In the genomic region with DNA sequence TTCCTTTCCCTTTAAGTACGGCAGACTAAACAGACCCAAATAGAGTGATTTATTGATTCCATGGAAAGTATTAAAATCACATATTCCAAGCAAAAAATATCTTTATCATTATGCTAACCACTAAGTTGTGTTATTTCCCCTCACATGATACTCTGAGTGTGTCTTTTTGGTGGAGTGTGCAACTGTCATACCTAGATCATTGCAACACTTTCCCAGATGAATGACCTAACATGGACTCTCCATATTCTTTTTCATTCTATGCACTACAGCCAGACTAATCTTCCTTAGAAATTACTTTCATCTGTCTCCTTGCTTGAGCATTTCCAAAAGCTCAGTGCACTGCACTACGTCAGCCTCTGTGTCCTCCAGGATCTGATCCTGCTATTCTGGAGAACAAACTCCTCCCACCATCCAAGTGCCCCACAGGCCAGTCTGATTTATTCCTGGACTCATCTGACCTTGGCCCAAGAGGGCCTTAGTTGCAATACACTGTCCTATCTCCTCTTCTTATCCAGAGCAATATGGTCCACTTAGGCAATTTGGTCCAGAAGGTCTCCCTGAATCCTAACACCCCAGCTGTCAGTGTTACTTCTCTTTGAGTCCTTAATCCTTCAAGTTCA, we compare ENCODE assay signal across 22 cellular contexts.
"Had no signal": no experiment of that assay in that cellular context is flagged by ENCODE, and none has a peak within 500 bp of the region (broad histone marks: within the 10 kb centered on the region; RNA-seq: fewer than 3 reads in every experiment).

No MANE protein-coding gene starts in this region.

- H3K36me3 Mint-ChIP-seq: naive thymus-derived CD8-positive, alpha-beta T cell; neural progenitor cell; T-cell had no signal

- DNase-seq: activated CD4-positive, CD25-positive, alpha-beta regulatory T cell treated with anti-CD3 and anti-CD28 coated beads, Interleukin-2, amount 50 U/mL, for 72 hours; activated CD8-positive, alpha-beta memory T cell treated with anti-CD3 and anti-CD28 coated beads, Interleukin-2, amount 50 U/mL, for 4 hours; activated naive CD4-positive, alpha-beta T cell treated with Interleukin-2 at 50 U/mL for 16 hours; activated naive CD8-positive, alpha-beta T cell treated with anti-CD3 and anti-CD28 coated beads, Interleukin-2, amount 10 ng/mL, durations not matched to agents 7 days and 5 days; activated T-cell treated with anti-CD3 and anti-CD28 coated beads, Interleukin-2, amount 50 U/mL, for 4 hours; amygdala; dorsolateral prefrontal cortex; heart right ventricle; lower lobe of right lung; naive thymus-derived CD8-positive, alpha-beta T cell; retina; stimulated activated CD4-positive, alpha-beta T cell treated with anti-CD3 and anti-CD28 coated beads, Interleukin-2, amount 100 ng/mL, for 48 hours; stimulated activated CD8-positive, alpha-beta memory T cell treated with anti-CD3 and anti-CD28 coated beads, Interleukin-4, amount 100 ng/mL, for 48 hours; stimulated activated naive CD4-positive, alpha-beta T cell; T-cell; testis; upper lobe of left lung had no signal

- H3K36me3 ChIP-seq: esophagus muscularis mucosa, heart right ventricle, lower lobe of right lung, neural progenitor cell, upper lobe of left lung had no signal

- H3K4me3 Mint-ChIP-seq: activated naive CD8-positive, alpha-beta T cell treated with anti-CD3 and anti-CD28 coated beads, Interleukin-2, amount 10 ng/mL, durations not matched to agents 7 days and 5 days; activated T-cell treated with anti-CD3 and anti-CD28 coated beads, Interleukin-2, amount 50 U/mL, for 4 hours; naive thymus-derived CD8-positive, alpha-beta T cell; neural progenitor cell; T-cell; T-helper 2 cell treated with Interferon-gamma antibody and Interleukin-4, amounts not matched to agents 5 μg/mL and 100 μg/mL, for 36 hours had no signal

- H3K4me2 ChIP-seq: neural progenitor cell had no signal

- ATAC-seq: activated T-cell treated with anti-CD3 and anti-CD28 coated beads, Interleukin-2, amount 50 U/mL, for 4 hours; lower lobe of right lung; naive thymus-derived CD8-positive, alpha-beta T cell; T-cell had no signal

- H3K9me3 ChIP-seq: esophagus muscularis mucosa, heart right ventricle, lower lobe of right lung, testis, upper lobe of left lung had no signal

- H3K9me3 Mint-ChIP-seq: activated T-cell treated with anti-CD3 and anti-CD28 coated beads, Interleukin-2, amount 50 U/mL, for 4 hours; T-cell; T-helper 2 cell treated with Interferon-gamma antibody and Interleukin-4, amounts not matched to agents 5 μg/mL and 100 μg/mL, for 36 hours had no signal

- H3K27me3 ChIP-seq: dorsolateral prefrontal cortex, esophagus muscularis mucosa, heart right ventricle, neural progenitor cell, testis, upper lobe of left lung had no signal

- H3K4me3 ChIP-seq: dorsolateral prefrontal cortex, esophagus muscularis mucosa, heart right ventricle, lower lobe of right lung, neural progenitor cell, testis, upper lobe of left lung had no signal

- H3K9ac ChIP-seq: neural progenitor cell had no signal

- H3K27ac Mint-ChIP-seq: activated naive CD8-positive, alpha-beta T cell treated with anti-CD3 and anti-CD28 coated beads, Interleukin-2, amount 10 ng/mL, durations not matched to agents 7 days and 5 days; naive thymus-derived CD8-positive, alpha-beta T cell; neural progenitor cell; progenitor cell of endocrine pancreas; T-cell; T-helper 2 cell treated with Interferon-gamma antibody and Interleukin-4, amounts not matched to agents 5 μg/mL and 100 μg/mL, for 36 hours had no signal

- H3K4me1 Mint-ChIP-seq: T-cell had no signal

- H3K4me1 ChIP-seq: neural progenitor cell had no signal

- H3K27me3 Mint-ChIP-seq: activated naive CD8-positive, alpha-beta T cell treated with anti-CD3 and anti-CD28 coated beads, Interleukin-2, amount 10 ng/mL, durations not matched to agents 7 days and 5 days had no signal

- H2AFZ ChIP-seq: neural progenitor cell had no signal

- H3K27ac ChIP-seq: dorsolateral prefrontal cortex, esophagus muscularis mucosa, heart right ventricle, lower lobe of right lung, neural progenitor cell, upper lobe of left lung, VCaP had no signal
